8 cellular contexts compared by ENCODE assay signal in the genomic region with DNA sequence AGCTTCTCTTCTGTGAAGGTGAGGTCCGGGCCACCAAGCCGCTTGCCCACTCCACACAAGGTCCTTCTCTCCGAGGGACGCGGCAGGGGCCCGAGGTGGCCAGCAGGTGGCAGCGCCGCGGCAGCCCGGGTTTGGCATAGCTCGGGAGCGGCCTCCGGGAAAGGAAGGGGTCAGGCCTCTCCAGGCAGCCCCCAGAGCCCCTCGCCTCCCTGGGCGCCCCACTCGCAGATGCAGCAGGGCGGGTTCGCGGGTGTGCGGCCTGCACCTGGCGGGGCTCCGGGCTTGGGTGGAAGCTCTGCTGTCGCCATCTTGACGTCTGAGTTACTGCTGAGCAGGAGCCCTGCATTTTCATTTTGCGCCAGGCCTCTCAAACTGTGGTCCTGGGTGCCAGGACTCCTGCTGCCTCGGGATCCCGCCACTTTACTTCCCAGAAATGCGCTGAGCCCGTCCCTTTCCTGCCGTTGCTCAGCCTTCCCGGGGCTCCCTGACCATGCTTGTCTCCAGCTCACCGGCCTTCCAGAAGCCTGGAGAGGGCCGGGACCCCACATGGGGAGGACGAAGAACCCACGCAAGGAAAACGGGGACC. TPM values are rescaled to one million over a fixed set of nuclear protein-coding genes. Genes with fewer than 3 reads are reported as not detected.
DNase-seq lines count a peak whose midpoint lies in the region; ATAC-seq and TF ChIP-seq lines count a peak whose summit lies in the region.

No MANE protein-coding gene starts in this region.

- intact Hi-C loops in CD4-positive, alpha-beta T cell (cut with DNase I, micrococcal nuclease), result loop anchor here (1.0 to 5.0 kb wide), 5 partner anchors 18 to 119 kb away; a partner anchor contains a TSS
- intact Hi-C loops in breast epithelium (cut with DNase I; ENCODE audit: low total_unique reads), result no loop called here

- peak overlapping the region; percentile 70 for H3K27ac ChIP-seq in CD4-positive, alpha-beta T cell (ENCODE audit: low read depth, low read length)
- H3K27ac ChIP-seq in breast epithelium, result peak overlapping the region; percentile 87

- H3K36me3 Mint-ChIP-seq in CD4-positive, alpha-beta T cell (ENCODE audit: low read depth), result no peaks in the 10 kb centered on the region
- peaks cover 3% of the 10 kb centered on the region; the same call in 1 of the 2 replicates for H3K36me3 Mint-ChIP-seq in WTC11

- peak; percentile 77 for ATAC-seq in CD4-positive, alpha-beta T cell (ENCODE audit: poor library complexity)
- peak; percentile 84 for ATAC-seq in WTC11

- peak overlapping the region; percentile 78 for H3K4me3 Mint-ChIP-seq in CD4-positive, alpha-beta T cell
- H3K4me3 Mint-ChIP-seq in WTC11, result no peak overlapping the region

- no peaks in the 10 kb centered on the region for H3K9me3 Mint-ChIP-seq in CD4-positive, alpha-beta T cell
- peaks cover 18% of the 10 kb centered on the region for H3K9me3 Mint-ChIP-seq in WTC11

- no peak overlapping the region for H3K4me3 ChIP-seq in MG63
- H3K4me3 ChIP-seq in breast epithelium, result peak overlapping the region; percentile 57 to 70 (median 61)

- H3K27me3 ChIP-seq in CD4-positive, alpha-beta T cell (ENCODE audit: control insufficient read depth, insufficient read depth, low read length), result no peaks in the 10 kb centered on the region
- H3K27me3 ChIP-seq in MG63 (no peaks in the 10 kb centered on the region), breast epithelium (no peaks in the 10 kb centered on the region)

- no peaks in the 10 kb centered on the region for H3K27me3 Mint-ChIP-seq in CD4-positive, alpha-beta T cell
- H3K27me3 Mint-ChIP-seq in WTC11 (ENCODE audit: low read depth), result no peaks in the 10 kb centered on the region; the same call in 1 of the 2 replicates

- no peak for TF ChIP-seq POLR2A in breast epithelium (IDR thresholded peaks at IDR 0.05)

- no peaks in the 10 kb centered on the region for H3K36me3 ChIP-seq in MG63
- no peaks in the 10 kb centered on the region for H3K36me3 ChIP-seq in breast epithelium

- peak; percentile 91 for TF ChIP-seq CTCF in CD4-positive, alpha-beta T cell (IDR thresholded peaks at IDR 0.05)
- TF ChIP-seq CTCF in GM20000 (IDR thresholded peaks at IDR 0.05; ENCODE audit: extremely low read depth, missing control alignments) (peak; percentile 96), WTC11 (IDR thresholded peaks at IDR 0.05) (peak; percentile 55), breast epithelium (IDR thresholded peaks at IDR 0.05) (peak; percentile 75 to 86 (median 82))

- H3K4me1 Mint-ChIP-seq in CD4-positive, alpha-beta T cell (ENCODE audit: low read depth), result peaks cover 11% of the 10 kb centered on the region
- peaks cover 7% of the 10 kb centered on the region for H3K4me1 Mint-ChIP-seq in WTC11

- no peaks in the 10 kb centered on the region for H3K4me1 ChIP-seq in breast epithelium

- DNase-seq in CD4-positive, alpha-beta T cell, result peak; percentile 46 to 79 (median 63)
- DNase-seq in GM20000 (ENCODE audit: low spot score), result peak; percentile 91
- DNase-seq in MG63, result peak; percentile 49
- peak; percentile 82 for DNase-seq in WTC11 (ENCODE audit: low spot score)
- peak; percentile 49 to 81 for DNase-seq in breast epithelium (ENCODE audit: low spot score in 2 of 2)
- DNase-seq in kidney glomerular epithelial cell (lab: John Stamatoyannopoulos, UW), result peak; percentile 53
- peak; percentile 45 to 67 for DNase-seq in stimulated activated CD4-positive, alpha-beta T cell treated with anti-CD3 and anti-CD28 coated beads, Interleukin-15, amount 100 ng/mL, for 48 hours (ENCODE audit: low read depth in 2 of 2)
- DNase-seq in DMS114 treated with DMSO at 0.1 percent for 48 hours (lab: John Stamatoyannopoulos, UW; ENCODE audit: unreplicated experiment), result no peak

- no peaks in the 10 kb centered on the region for H3K9me3 ChIP-seq in CD4-positive, alpha-beta T cell (ENCODE audit: control insufficient read depth, low read length)
- no peaks in the 10 kb centered on the region for H3K9me3 ChIP-seq in MG63
- H3K9me3 ChIP-seq in breast epithelium, result no peaks in the 10 kb centered on the region

- POLR2A ChIA-PET in CD4-positive, alpha-beta T cell (lab: Charles Lee), result interaction anchor here (0.7 to 5.4 kb wide), 13 partner anchors 10 to 225 kb away, joined by 3 to 174 read pairs (median 5); a partner anchor contains a TSS
- POLR2A ChIA-PET in WTC11 (lab: Charles Lee), result interaction anchor here (2.7 to 3.7 kb wide), 2 partner anchors 14 to 19 kb away, joined by 6 to 23 read pairs; a partner anchor contains a TSS

- peak overlapping the region; percentile 87 for H3K27ac Mint-ChIP-seq in CD4-positive, alpha-beta T cell
- no peak overlapping the region for H3K27ac Mint-ChIP-seq in WTC11

- CTCF ChIA-PET in CD4-positive, alpha-beta T cell (lab: Charles Lee), result interaction anchor here (0.7 to 3.0 kb wide), 16 partner anchors 9 to 118 kb away, joined by 3 to 23 read pairs (median 4); a partner anchor contains a TSS
- CTCF ChIA-PET in WTC11 (lab: Charles Lee), result interaction anchor here (0.5 to 4.4 kb wide), 39 partner anchors 9 to 315 kb away, joined by 3 to 74 read pairs (median 5); a partner anchor contains a TSS

TF ChIP-seq in WTC11, 78 proteins besides CTCF, POLR2A, EP300 and RAD21:
- TF ChIP-seq, protein P1, sequence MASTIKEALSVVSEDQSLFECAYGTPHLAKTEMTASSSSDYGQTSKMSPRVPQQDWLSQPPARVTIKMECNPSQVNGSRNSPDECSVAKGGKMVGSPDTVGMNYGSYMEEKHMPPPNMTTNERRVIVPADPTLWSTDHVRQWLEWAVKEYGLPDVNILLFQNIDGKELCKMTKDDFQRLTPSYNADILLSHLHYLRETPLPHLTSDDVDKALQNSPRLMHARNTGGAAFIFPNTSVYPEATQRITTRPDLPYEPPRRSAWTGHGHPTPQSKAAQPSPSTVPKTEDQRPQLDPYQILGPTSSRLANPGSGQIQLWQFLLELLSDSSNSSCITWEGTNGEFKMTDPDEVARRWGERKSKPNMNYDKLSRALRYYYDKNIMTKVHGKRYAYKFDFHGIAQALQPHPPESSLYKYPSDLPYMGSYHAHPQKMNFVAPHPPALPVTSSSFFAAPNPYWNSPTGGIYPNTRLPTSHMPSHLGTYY (CRISPR knock-in tag; IDR thresholded peaks at IDR 0.05), result no peak
- TF ChIP-seq ZNF423 (CRISPR knock-in tag; IDR thresholded peaks at IDR 0.05), result peak; percentile 48; the same call in 1 of the 2 replicates
- peak; percentile 47 for TF ChIP-seq GABPB1 (CRISPR knock-in tag; IDR thresholded peaks at IDR 0.05)

RNA-seq across cellular contexts. Expression of a gene that starts 18.6 kb away (rescaled TPM):
- total RNA-seq in CD4-positive, alpha-beta T cell, result 100 to 1,000 TPM; 387 to 395 TPM
- total RNA-seq in MG63 (2014; rRNA removed; shearing (Covaris generic); ENCODE audit: low replicate concordance), result 176 and 228 TPM in 2 replicates
- total RNA-seq in WTC11 (2021) (944 to 1,223 TPM (median 1,004 TPM) in 3 replicates), breast epithelium (100 to 1,000 TPM; 179 to 234 (median 189) TPM)

RNA-seq across cellular contexts. Expression of a gene that starts 47.3 kb away (rescaled TPM):
- under 1 TPM; 0.11 to 0.14 TPM for total RNA-seq in CD4-positive, alpha-beta T cell
- total RNA-seq in MG63 (2014; rRNA removed; shearing (Covaris generic); ENCODE audit: low replicate concordance), result not detected in 2 replicates
- 0.42 to 0.44 TPM (median 0.44 TPM) in 3 replicates for total RNA-seq in WTC11 (2021)
- total RNA-seq in breast epithelium, result 1 to 10 TPM in 1 of 3 donors, under 1 TPM in 1, not detected in 1; under 0.01 to 3.8 TPM
